In the genomic region with DNA sequence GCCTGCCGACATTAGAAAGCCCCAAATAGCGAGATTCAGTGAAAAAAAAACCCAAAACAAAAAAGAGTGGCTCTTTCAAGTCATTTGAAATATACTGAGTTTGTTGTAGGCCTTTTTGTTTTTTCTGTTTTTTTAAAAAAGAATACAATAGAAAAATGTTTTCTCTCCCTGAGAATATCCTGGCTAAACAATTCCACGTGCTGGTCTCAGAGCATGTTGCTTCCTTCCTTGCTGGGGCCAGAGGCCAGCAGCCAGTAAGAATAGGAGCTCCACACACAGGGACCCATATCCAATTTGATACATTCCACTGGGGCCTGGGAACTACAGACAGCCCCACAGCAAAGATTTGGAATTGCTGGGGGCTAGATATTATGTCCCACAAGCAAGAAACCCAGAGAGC, we compare ENCODE assay signal across 1 cellular context.
TF ChIP-seq lines count a peak whose summit lies in the region.

No MANE protein-coding gene starts in this region.

TF ChIP-seq in H1, 55 proteins besides CTCF, POLR2A, EP300 and RAD21 (continued from another document):
- no peak for TF ChIP-seq SP1 (IDR thresholded peaks at IDR 0.05; ENCODE audit: low read depth, low read length)
- TF ChIP-seq BCL11A (IDR thresholded peaks at IDR 0.05; ENCODE audit: low read depth in 2 of 2, low read length in 2 of 2) = no peak
- no peak for TF ChIP-seq KDM4A (IDR thresholded peaks at IDR 0.05; ENCODE audit: low read depth, low read length, severe bottlenecking)
- no peak for TF ChIP-seq BACH1 (IDR thresholded peaks at IDR 0.05; ENCODE audit: low read length)
- TF ChIP-seq SP4 (IDR thresholded peaks at IDR 0.05; ENCODE audit: low read length) = no peak
- no peak for TF ChIP-seq NRF1 (IDR thresholded peaks at IDR 0.05; ENCODE audit: low read depth, low read length)
